ENCODE assay signal across 13 cellular contexts in the genomic region with DNA sequence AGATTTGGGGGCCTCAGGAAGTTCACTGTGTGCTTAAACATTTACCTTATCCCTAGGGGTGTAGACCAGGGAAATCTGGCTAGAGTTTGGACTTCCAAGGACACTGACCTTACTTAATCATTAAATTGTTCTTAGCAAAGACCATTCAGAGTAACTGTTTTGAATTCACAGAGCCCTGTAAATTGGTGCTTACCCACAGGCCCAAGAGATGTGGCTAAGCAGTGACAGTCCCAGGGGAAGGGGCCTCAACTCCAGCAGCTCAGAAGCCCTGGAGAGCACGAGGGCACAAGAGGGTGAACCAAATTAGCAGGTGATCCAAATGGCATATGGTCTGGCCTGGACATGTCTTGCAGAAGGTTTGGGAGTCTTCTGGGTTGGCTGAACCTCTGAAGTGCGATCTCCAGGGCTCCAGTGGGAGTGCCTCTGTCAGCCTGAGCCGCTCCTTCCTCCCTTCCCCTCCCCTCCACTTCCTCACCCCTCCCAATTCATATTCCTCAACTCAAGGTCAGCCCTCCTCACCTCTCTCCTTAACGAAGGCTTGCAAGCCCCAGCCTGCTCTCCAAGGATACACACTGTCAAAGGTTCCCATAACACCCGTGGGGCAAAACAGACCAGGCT. TPM values are rescaled to one million over a fixed set of nuclear protein-coding genes. Genes with fewer than 3 reads are reported as not detected.
A peak's percentile ranks its signal among the peaks of the same experiment; 100 is the strongest.
DNase-seq lines count a peak whose midpoint lies in the region; ATAC-seq and TF ChIP-seq lines count a peak whose summit lies in the region.
"Had no signal": no experiment of that assay in that cellular context is flagged by ENCODE, and none has a peak within 500 bp of the region (broad histone marks: within the 10 kb centered on the region; RNA-seq: fewer than 3 reads in every experiment).

No MANE protein-coding gene starts in this region.

- no peak for TF ChIP-seq CTCF in HEK293 (tag by site-specific recombination; IDR thresholded peaks at IDR 0.05)
- TF ChIP-seq CTCF in left lung (IDR thresholded peaks at IDR 0.05), result no peak
- TF ChIP-seq CTCF in stomach (IDR thresholded peaks at IDR 0.05), result no peak

- H3K4me3 Mint-ChIP-seq in activated T-cell treated with anti-CD3 and anti-CD28 coated beads, Interleukin-2, amount 50 U/mL, for 4 hours, result no peak overlapping the region
- H3K4me3 Mint-ChIP-seq: CD8-positive, alpha-beta memory T cell had no signal

- no peaks in the 10 kb centered on the region for H3K9me3 ChIP-seq in HEK293 (ENCODE audit: control insufficient read depth, insufficient read depth, low read depth, low read length)
- H3K9me3 ChIP-seq in left lung, result no peaks in the 10 kb centered on the region
- no peaks in the 10 kb centered on the region for H3K9me3 ChIP-seq in stomach

- intact Hi-C loops in left lung (cut with DNase I) (no loop called here), stomach (cut with DNase I; ENCODE audit: low total_unique reads) (no loop called here)

- no peak for TF ChIP-seq EP300 in stomach (IDR thresholded peaks at IDR 0.05)

- H3K4me3 ChIP-seq in HEK293 (ENCODE audit: low read depth, low read length) (no peak overlapping the region), left lung (no peak overlapping the region), stomach (no peak overlapping the region)

- DNase-seq in UCSD-AML1 (lab: John Stamatoyannopoulos, UW; ENCODE audit: unreplicated experiment) (peak; percentile 53), left lung (peak in 1 of 2 donors; percentile 35), stomach (no peak)
- DNase-seq in activated T-cell treated with anti-CD3 and anti-CD28 coated beads, Interleukin-2, amount 50 U/mL, for 4 hours, result no peak
- DNase-seq: activated CD4-positive, alpha-beta T cell treated with anti-CD3 and anti-CD28 coated beads for 48 hours; activated T-cell treated with anti-CD3 and anti-CD28 coated beads, Interleukin-2, amount 50 U/mL, for 48 hours; CD8-positive, alpha-beta memory T cell; stimulated activated CD4-positive, alpha-beta T cell treated with anti-CD3 and anti-CD28 coated beads, Interleukin-2, amount 100 ng/mL, for 24 hours; T-helper 1 cell had no signal

- no peak overlapping the region for H3K27ac ChIP-seq in HEK293 (ENCODE audit: extremely low read depth, low read depth, low read length)
- no peak overlapping the region for H3K27ac ChIP-seq in left lung
- H3K27ac ChIP-seq in stomach, result peak overlapping the region; percentile 22 to 56 (median 43)

- H3K36me3 Mint-ChIP-seq in activated T-cell treated with anti-CD3 and anti-CD28 coated beads, Interleukin-2, amount 50 U/mL, for 4 hours (ENCODE audit: insufficient read depth), result no peaks in the 10 kb centered on the region
- H3K36me3 Mint-ChIP-seq: CD8-positive, alpha-beta memory T cell had no signal

- no peaks in the 10 kb centered on the region for H3K27me3 Mint-ChIP-seq in activated T-cell treated with anti-CD3 and anti-CD28 coated beads, Interleukin-2, amount 50 U/mL, for 4 hours (ENCODE audit: low read depth)
- H3K27me3 Mint-ChIP-seq: CD8-positive, alpha-beta memory T cell; progenitor cell of endocrine pancreas had no signal

- WGBS in stomach, 5 donors, result 20 to 28% (median 26%) methylated on average over 5 of the region's 5 CpGs

- H3K4me1 Mint-ChIP-seq in activated T-cell treated with anti-CD3 and anti-CD28 coated beads, Interleukin-2, amount 50 U/mL, for 4 hours (ENCODE audit: low read depth), result peaks cover 7% of the 10 kb centered on the region

- ATAC-seq in left lung (peak; percentile 9), GM21529 (IDR thresholded peaks at IDR 0.05; ENCODE audit: unreplicated experiment) (no peak)
- no peak for ATAC-seq in activated CD4-positive, CD25-positive, alpha-beta regulatory T cell treated with anti-CD3 and anti-CD28 coated beads, Interleukin-2, amount 50 U/mL, for 24 hours
- ATAC-seq in activated T-cell treated with anti-CD3 and anti-CD28 coated beads, Interleukin-2, amount 50 U/mL, for 4 hours, result no peak

- TF ChIP-seq POLR2A in stomach (IDR thresholded peaks at IDR 0.05), result no peak

- POLR2A ChIA-PET in HEK293 (lab: Yijun Ruan, JAX), result no interaction called here

- H3K36me3 ChIP-seq in HEK293 (ENCODE audit: control insufficient read depth in 2 of 2, insufficient read depth in 1 of 2, low read length in 2 of 2) (peaks cover 0 to 11% of the 10 kb centered on the region in 2 experiments; a peak in 1 of 3 replicates), left lung (peaks cover 0 to 7% of the 10 kb centered on the region in 2 donors), stomach (peaks cover 0 to 14% (median 3%) of the 10 kb centered on the region in 4 donors)

- CTCF ChIA-PET in HEK293 (lab: Yijun Ruan, JAX), result no interaction called here

- H3K9me3 Mint-ChIP-seq in activated T-cell treated with anti-CD3 and anti-CD28 coated beads, Interleukin-2, amount 50 U/mL, for 4 hours, result no peaks in the 10 kb centered on the region
- H3K9me3 Mint-ChIP-seq: CD8-positive, alpha-beta memory T cell had no signal

- H3K27me3 ChIP-seq in left lung (no peaks in the 10 kb centered on the region), stomach (no peaks in the 10 kb centered on the region)

- H3K4me1 ChIP-seq in HEK293 (ENCODE audit: control insufficient read depth, insufficient read depth, low read length) (no peaks in the 10 kb centered on the region), left lung (peaks cover 21 to 54% of the 10 kb centered on the region in 2 donors), stomach (peaks cover 67 to 89% (median 74%) of the 10 kb centered on the region in 4 donors)

TF ChIP-seq in HEK293, 187 proteins besides CTCF, POLR2A, EP300 and RAD21 (continues in another document):
- TF ChIP-seq ZBTB8A (tag by site-specific recombination; IDR thresholded peaks at IDR 0.05) (0 out of 2 replicates have a peak, but pooled peaks have one; percentile 29), ZNF792 (tag by site-specific recombination; IDR thresholded peaks at IDR 0.05) (no peak), ZNF341 (tag by site-specific recombination; IDR thresholded peaks at IDR 0.05; ENCODE audit: low read depth) (peak; percentile 18; the same call in 1 of the 2 replicates), ZNF600 (tag by site-specific recombination; IDR thresholded peaks at IDR 0.05) (0 out of 2 replicates have a peak, but pooled peaks have one; percentile 29), ZNF266 (tag by site-specific recombination; IDR thresholded peaks at IDR 0.05; ENCODE audit: low read depth) (no peak), ZNF585B (tag by site-specific recombination; IDR thresholded peaks at IDR 0.05) (no peak), WT1 (tag by site-specific recombination; IDR thresholded peaks at IDR 0.05) (peak; percentile 62; the same call in 1 of the 2 replicates)
- TF ChIP-seq, protein P1, sequence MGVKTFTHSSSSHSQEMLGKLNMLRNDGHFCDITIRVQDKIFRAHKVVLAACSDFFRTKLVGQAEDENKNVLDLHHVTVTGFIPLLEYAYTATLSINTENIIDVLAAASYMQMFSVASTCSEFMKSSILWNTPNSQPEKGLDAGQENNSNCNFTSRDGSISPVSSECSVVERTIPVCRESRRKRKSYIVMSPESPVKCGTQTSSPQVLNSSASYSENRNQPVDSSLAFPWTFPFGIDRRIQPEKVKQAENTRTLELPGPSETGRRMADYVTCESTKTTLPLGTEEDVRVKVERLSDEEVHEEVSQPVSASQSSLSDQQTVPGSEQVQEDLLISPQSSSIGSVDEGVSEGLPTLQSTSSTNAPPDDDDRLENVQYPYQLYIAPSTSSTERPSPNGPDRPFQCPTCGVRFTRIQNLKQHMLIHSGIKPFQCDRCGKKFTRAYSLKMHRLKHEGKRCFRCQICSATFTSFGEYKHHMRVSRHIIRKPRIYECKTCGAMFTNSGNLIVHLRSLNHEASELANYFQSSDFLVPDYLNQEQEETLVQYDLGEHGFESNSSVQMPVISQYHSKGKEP (tag by site-specific recombination; IDR thresholded peaks at IDR 0.05), result no peak

RNA-seq across cellular contexts. Expression of a gene that starts 4.3 kb away (rescaled TPM):
- 10 to 100 TPM; 11.3 to 15.9 TPM for total RNA-seq in left lung
- 1 to 10 TPM; 1.8 to 9.9 (median 5.3) TPM for total RNA-seq in stomach
- 10 to 100 TPM in 1 of 3 donors, 1 to 10 TPM in 2; 4.3 to 10.5 (median 5.4) TPM for polyA plus RNA-seq in stomach
- total RNA-seq in activated T-cell treated with anti-CD3 and anti-CD28 coated beads, Interleukin-2, amount 50 U/mL, for 4 hours, result 1 to 10 TPM; 4.5 to 7.5 (median 5.4) TPM

RNA-seq across cellular contexts. Expression of a gene that starts 11.9 kb away (rescaled TPM):
- total RNA-seq in left lung (1 to 10 TPM in 1 of 2 donors, under 1 TPM in 1; 0.97 to 1.2 TPM), stomach (1 to 10 TPM in 1 of 5 donors, under 1 TPM in 1, not detected in 3; 0.87 to 2.8 TPM)
- polyA plus RNA-seq in stomach, result 1 to 10 TPM in 1 of 3 donors, under 1 TPM in 2; 0.68 to 1.5 (median 1.00) TPM
- total RNA-seq in activated T-cell treated with anti-CD3 and anti-CD28 coated beads, Interleukin-2, amount 50 U/mL, for 4 hours, result 1 to 10 TPM; 4.1 to 4.6 (median 4.5) TPM
- polyA plus RNA-seq: CD8-positive, alpha-beta memory T cell had no signal

RNA-seq across cellular contexts. Expression of a gene that starts 35.0 kb away (rescaled TPM):
- 100 to 1,000 TPM in 1 of 2 donors, 10 to 100 TPM in 1; 50.7 to 126 TPM for total RNA-seq in left lung
- total RNA-seq in stomach, result 10 to 100 TPM; 25.9 to 74.2 (median 44.6) TPM
- 100 to 1,000 TPM in 2 of 3 donors, 10 to 100 TPM in 1; 79.0 to 109 (median 108) TPM for polyA plus RNA-seq in stomach
- total RNA-seq in activated T-cell treated with anti-CD3 and anti-CD28 coated beads, Interleukin-2, amount 50 U/mL, for 4 hours, result 10 to 100 TPM; 68.0 to 94.8 (median 80.0) TPM

RNA-seq across cellular contexts. Expression of a gene that starts 51.4 kb away (rescaled TPM):
- 10 to 100 TPM; 44.5 to 45.0 TPM for total RNA-seq in left lung
- 100 to 1,000 TPM in 3 of 5 donors, 10 to 100 TPM in 2; 39.3 to 301 (median 107) TPM for total RNA-seq in stomach
- 10 to 100 TPM; 41.1 to 52.4 (median 49.5) TPM for polyA plus RNA-seq in stomach
- total RNA-seq in activated T-cell treated with anti-CD3 and anti-CD28 coated beads, Interleukin-2, amount 50 U/mL, for 4 hours, result 10 to 100 TPM; 27.7 to 37.4 (median 35.5) TPM

Comparison
In these comparisons a context has a peak if more than half of its experiments do, and no peak if none do; other contexts are left out.
1. H3K27ac ChIP-seq: peak in stomach (5 of 5); none in HEK293 (single experiment) and left lung (0 of 2).